In the genomic region with DNA sequence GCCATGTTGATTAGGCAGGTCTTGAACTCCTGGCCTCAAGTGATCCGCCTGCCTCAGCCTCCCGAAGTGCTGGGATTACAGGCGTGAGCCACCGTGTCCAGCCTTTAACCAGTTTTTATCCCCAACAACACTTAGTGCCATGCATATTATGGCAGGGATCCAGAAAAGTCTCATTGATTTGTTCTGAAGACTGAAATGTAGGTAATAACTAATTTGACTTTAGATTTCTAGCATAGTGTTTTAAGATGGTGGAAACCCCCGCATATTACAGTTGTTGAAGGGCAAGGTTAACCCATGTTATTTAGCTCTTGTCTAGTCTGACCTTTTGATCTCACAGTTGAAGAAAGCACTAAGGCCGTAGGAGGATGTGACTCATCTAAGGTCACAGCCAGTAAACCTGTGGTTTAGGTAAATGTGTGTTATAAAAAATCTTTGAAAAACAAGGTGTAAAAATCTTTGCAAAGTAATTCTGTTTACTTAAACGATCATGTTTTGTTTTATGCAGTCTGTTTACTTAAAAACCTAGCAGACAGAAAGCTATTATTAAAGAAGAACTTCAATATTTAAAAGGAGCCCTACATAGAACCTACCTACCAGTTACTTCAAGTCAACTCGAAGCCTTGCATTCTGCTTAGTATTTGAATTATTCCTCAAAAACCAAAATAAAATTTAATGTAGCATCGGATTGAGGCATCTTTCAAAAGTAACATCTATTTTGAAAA, we compare ENCODE assay signal across 8 cellular contexts. TPM values are rescaled to one million over a fixed set of nuclear protein-coding genes. Genes with fewer than 3 reads are reported as not detected.
A peak's percentile ranks its signal among the peaks of the same experiment; 100 is the strongest.
DNase-seq lines count a peak whose midpoint lies in the region; ATAC-seq lines count a peak whose summit lies in the region.

No MANE protein-coding gene starts in this region.

- no peaks in the 10 kb centered on the region for H3K27me3 Mint-ChIP-seq in CD4-positive, CD25-positive, alpha-beta regulatory T cell
- H3K27me3 Mint-ChIP-seq in activated naive CD4-positive, alpha-beta T cell treated with anti-CD3 and anti-CD28 coated beads, Interleukin-2, amount 10 ng/mL, durations not matched to agents 7 days and 5 days: no peaks in the 10 kb centered on the region

- DNase-seq in CD4-positive, CD25-positive, alpha-beta regulatory T cell: peak; percentile 63 to 90 (median 79)
- DNase-seq in activated naive CD4-positive, alpha-beta T cell treated with anti-CD3 and anti-CD28 coated beads, Interleukin-2, amount 10 ng/mL, durations not matched to agents 7 days and 5 days: peak; percentile 61
- DNase-seq in cerebellar cortex (ENCODE audit: low spot score): no peak
- DNase-seq in hippocampal formation (lab: John Stamatoyannopoulos, UW): no peak
- no peak for DNase-seq in EL

- H3K27ac Mint-ChIP-seq in CD4-positive, CD25-positive, alpha-beta regulatory T cell: peak overlapping the region; percentile 89 to 99 (median 96)
- H3K27ac Mint-ChIP-seq in activated naive CD4-positive, alpha-beta T cell treated with anti-CD3 and anti-CD28 coated beads, Interleukin-2, amount 10 ng/mL, durations not matched to agents 7 days and 5 days: peak overlapping the region; percentile 98

- ATAC-seq in CD4-positive, CD25-positive, alpha-beta regulatory T cell (ENCODE audit: low read depth in 2 of 2): peak; percentile 87 to 93
- ATAC-seq in GM21367 (IDR thresholded peaks at IDR 0.05; ENCODE audit: unreplicated experiment): peak; percentile 45
- no peak for ATAC-seq in HG02884 (IDR thresholded peaks at IDR 0.05; ENCODE audit: unreplicated experiment)

- peak overlapping the region; percentile 65 for H3K4me3 ChIP-seq in CD4-positive, CD25-positive, alpha-beta regulatory T cell (ENCODE audit: low read depth, low read length)

- peaks cover 30 to 71% (median 48%) of the 10 kb centered on the region in 4 donors for H3K4me1 Mint-ChIP-seq in CD4-positive, CD25-positive, alpha-beta regulatory T cell
- H3K4me1 Mint-ChIP-seq in activated naive CD4-positive, alpha-beta T cell treated with anti-CD3 and anti-CD28 coated beads, Interleukin-2, amount 10 ng/mL, durations not matched to agents 7 days and 5 days: peaks cover 77% of the 10 kb centered on the region

- H3K9me3 Mint-ChIP-seq in CD4-positive, CD25-positive, alpha-beta regulatory T cell: peaks cover 0 to 2% (median 0%) of the 10 kb centered on the region in 7 donors
- no peaks in the 10 kb centered on the region for H3K9me3 Mint-ChIP-seq in activated naive CD4-positive, alpha-beta T cell treated with anti-CD3 and anti-CD28 coated beads, Interleukin-2, amount 10 ng/mL, durations not matched to agents 7 days and 5 days

- H3K4me1 ChIP-seq in CD4-positive, CD25-positive, alpha-beta regulatory T cell (ENCODE audit: control insufficient read depth, insufficient read depth, low read length, poor library complexity, severe bottlenecking): peaks cover 56% of the 10 kb centered on the region

- H3K27me3 ChIP-seq in CD4-positive, CD25-positive, alpha-beta regulatory T cell (ENCODE audit: control insufficient read depth, insufficient read depth, low read length): no peaks in the 10 kb centered on the region

- CTCF ChIA-PET in activated naive CD4-positive, alpha-beta T cell treated with anti-CD3 and anti-CD28 coated beads, Interleukin-2, amount 10 ng/mL, durations not matched to agents 7 days and 5 days (lab: Charles Lee): no interaction called here

- H3K36me3 ChIP-seq in CD4-positive, CD25-positive, alpha-beta regulatory T cell (ENCODE audit: control insufficient read depth, insufficient read depth, low read length): peaks cover 9% of the 10 kb centered on the region
- H3K36me3 ChIP-seq in KOPT-K1 (ENCODE audit: insufficient read depth, low read length): no peaks in the 10 kb centered on the region

- peaks cover 5% of the 10 kb centered on the region for H3K36me3 Mint-ChIP-seq in CD4-positive, CD25-positive, alpha-beta regulatory T cell
- peaks cover 38% of the 10 kb centered on the region for H3K36me3 Mint-ChIP-seq in activated naive CD4-positive, alpha-beta T cell treated with anti-CD3 and anti-CD28 coated beads, Interleukin-2, amount 10 ng/mL, durations not matched to agents 7 days and 5 days

- peak overlapping the region; percentile 94 for H3K27ac ChIP-seq in CD4-positive, CD25-positive, alpha-beta regulatory T cell (ENCODE audit: insufficient read depth, low read length, poor library complexity, severe bottlenecking)
- peak overlapping the region; percentile 48 for H3K27ac ChIP-seq in KOPT-K1 (ENCODE audit: low read depth, low read length, poor library complexity, severe bottlenecking)

- H3K9me3 ChIP-seq in CD4-positive, CD25-positive, alpha-beta regulatory T cell (ENCODE audit: control insufficient read depth in 2 of 2, low read length in 2 of 2): no peaks in the 10 kb centered on the region
- no peaks in the 10 kb centered on the region for H3K9me3 ChIP-seq in KOPT-K1 (ENCODE audit: insufficient read depth, low read length, poor library complexity, severe bottlenecking)

- H3K4me3 Mint-ChIP-seq in CD4-positive, CD25-positive, alpha-beta regulatory T cell: peak overlapping the region; percentile 49 to 80 (median 72)
- peak overlapping the region; percentile 44 for H3K4me3 Mint-ChIP-seq in activated naive CD4-positive, alpha-beta T cell treated with anti-CD3 and anti-CD28 coated beads, Interleukin-2, amount 10 ng/mL, durations not matched to agents 7 days and 5 days

RNA-seq across cellular contexts. Expression of a gene that starts 24.8 kb away (rescaled TPM):
- total RNA-seq in CD4-positive, CD25-positive, alpha-beta regulatory T cell: 134 TPM
- 1 to 10 TPM in 3 of 4 donors, under 1 TPM in 1; 0.93 to 1.9 (median 1.4) TPM for polyA plus RNA-seq in CD4-positive, CD25-positive, alpha-beta regulatory T cell

Comparison
In these comparisons a context has a peak if more than half of its experiments do, and no peak if none do; other contexts are left out.
1. DNase-seq: peak in CD4-positive, CD25-positive, alpha-beta regulatory T cell (3 of 3) and activated naive CD4-positive, alpha-beta T cell treated with anti-CD3 and anti-CD28 coated beads, Interleukin-2, amount 10 ng/mL, durations not matched to agents 7 days and 5 days (single experiment); none in cerebellar cortex (single experiment), hippocampal formation (0 of 2) and EL (single experiment).